In genomic region chr3:168100777-168101492, GRCh38 we compare ENCODE assay signal across 20 cellular contexts. TPM values are rescaled to one million over a fixed set of nuclear protein-coding genes. Genes with fewer than 3 reads are reported as not detected.
DNase-seq lines count a peak whose midpoint lies in the region; ATAC-seq and TF ChIP-seq lines count a peak whose summit lies in the region.
"Had no signal": no experiment of that assay in that cellular context is flagged by ENCODE, and none has a peak within 500 bp of the region (broad histone marks: within the 10 kb centered on the region; RNA-seq: fewer than 3 reads in every experiment).

No MANE protein-coding gene starts in this region.

- H3K9me3 Mint-ChIP-seq in GM23338 = no peaks in the 10 kb centered on the region
- H3K9me3 Mint-ChIP-seq: H9 had no signal

- no peaks in the 10 kb centered on the region for H3K36me3 ChIP-seq in GM23338 (ENCODE audit: insufficient read depth)
- H3K36me3 ChIP-seq in stomach = no peaks in the 10 kb centered on the region
- H3K36me3 ChIP-seq: MG63 had no signal

- no peak overlapping the region for H3K4me3 Mint-ChIP-seq in GM23338
- H3K4me3 Mint-ChIP-seq: CD4-positive, alpha-beta T cell; H9 had no signal

- H3K27ac ChIP-seq in GM23338 (ENCODE audit: low read depth) (no peak overlapping the region), stomach (no peak overlapping the region)

- H4K20me1 ChIP-seq in GM23338 (replicated peaks; ENCODE audit: insufficient read depth) = no peaks in the 10 kb centered on the region

- H3K36me3 Mint-ChIP-seq in GM23338 (ENCODE audit: low read depth) = no peaks in the 10 kb centered on the region

- H3K27me3 ChIP-seq in GM23338 (ENCODE audit: insufficient read depth) = no peaks in the 10 kb centered on the region
- H3K27me3 ChIP-seq in stomach = no peaks in the 10 kb centered on the region
- H3K27me3 ChIP-seq: MG63 had no signal

- no peaks in the 10 kb centered on the region for H3K9me2 ChIP-seq in GM23338 (ENCODE audit: insufficient read depth)

- H3K4me2 ChIP-seq in GM23338 = no peak overlapping the region

- peaks cover 2% of the 10 kb centered on the region for H3K27me3 Mint-ChIP-seq in GM23338 (ENCODE audit: insufficient read depth, low read depth, poor library complexity)

- WGBS in stomach, 5 donors = 75 to 91% (median 85%) methylated on average over 3 of the region's 3 CpGs

- no peak for ATAC-seq in GM23338

- intact Hi-C loops in stomach (cut with DNase I; ENCODE audit: low total_unique reads) = loop anchor here (10.0 kb wide), 1 partner anchor 54 kb away; no protein-coding TSS in a partner anchor

- H3K4me1 Mint-ChIP-seq in GM23338 = peaks cover 14% of the 10 kb centered on the region

- peak overlapping the region; percentile 23; the same call in 1 of the 2 replicates for H2AFZ ChIP-seq in GM23338

- no peaks in the 10 kb centered on the region for H3K79me2 ChIP-seq in GM23338 (replicated peaks; ENCODE audit: insufficient read depth)

- no peak for TF ChIP-seq EP300 in stomach (IDR thresholded peaks at IDR 0.05)

- no peak for TF ChIP-seq POLR2A in stomach (IDR thresholded peaks at IDR 0.05)

- no peaks in the 10 kb centered on the region for H3K9me3 ChIP-seq in stomach
- H3K9me3 ChIP-seq: MG63 had no signal

- H3K4me3 ChIP-seq in GM23338 = no peak overlapping the region
- no peak overlapping the region for H3K4me3 ChIP-seq in fibroblast of the aortic adventitia (ENCODE audit: low read depth, low read length)
- no peak overlapping the region for H3K4me3 ChIP-seq in stomach
- H3K4me3 ChIP-seq: MG63 had no signal

- TF ChIP-seq CTCF in GM23338 (conservative IDR thresholded peaks at IDR 0.05; ENCODE audit: low read depth in 2 of 2) = no peak
- TF ChIP-seq CTCF in fibroblast of the aortic adventitia (IDR thresholded peaks at IDR 0.05; ENCODE audit: insufficient read depth, low read length) = no peak
- TF ChIP-seq CTCF in stomach (IDR thresholded peaks at IDR 0.05) = no peak

- no peaks in the 10 kb centered on the region for H3F3A ChIP-seq in GM23338 (replicated peaks; ENCODE audit: low read depth)

- no peak overlapping the region for H3K27ac Mint-ChIP-seq in GM23338
- H3K27ac Mint-ChIP-seq: CD4-positive, alpha-beta T cell; H9 had no signal

- DNase-seq in AG08395 (ENCODE audit: low spot score) (peak; percentile 33), GM23338 (ENCODE audit: low spot score) (no peak), RKO (ENCODE audit: low spot score) (peak; percentile 39), fibroblast of the aortic adventitia (ENCODE audit: low read depth) (peak; percentile 44), stomach (no peak), HPDE6-E6E7 (ENCODE audit: extremely low spot score) (no peak), NOMO-1 (lab: John Stamatoyannopoulos, UW; ENCODE audit: unreplicated experiment in 2 of 2) (no peak)
- no peak for DNase-seq in activated CD8-positive, alpha-beta memory T cell treated with anti-CD3 and anti-CD28 coated beads, Interleukin-2, amount 50 U/mL, for 48 hours
- DNase-seq: Calu3; CD4-positive, alpha-beta T cell; DND-41; H9; KG1; MG63; NCI-H1105 treated with DMSO at 0.1 percent for 48 hours; NCI-H187; NCI-H446 treated with DMSO at 0.1 percent for 48 hours; NCI-H82; RPMI8226; SW 1271 had no signal

- H3K4me1 ChIP-seq in GM23338 (ENCODE audit: insufficient read depth) (peaks cover 21% of the 10 kb centered on the region), stomach (peaks cover 4 to 9% (median 7%) of the 10 kb centered on the region in 4 donors)

TF ChIP-seq in GM23338, 12 proteins besides CTCF, POLR2A, EP300 and RAD21:
- TF ChIP-seq POLR2AphosphoS5 (IDR thresholded peaks at IDR 0.05; ENCODE audit: low read depth) (no peak), ZNF114 (CRISPR knock-in tag; IDR thresholded peaks at IDR 0.05) (no peak), EZH2 (IDR thresholded peaks at IDR 0.05; ENCODE audit: low read depth, unreplicated experiment) (no peak), EZH2phosphoT487 (IDR thresholded peaks at IDR 0.05; ENCODE audit: unreplicated experiment) (no peak), NANOG (IDR thresholded peaks at IDR 0.05; ENCODE audit: borderline replicate concordance) (no peak), ETS1 (IDR thresholded peaks at IDR 0.05) (no peak), JUNB (IDR thresholded peaks at IDR 0.05; ENCODE audit: unreplicated experiment) (no peak)

RNA-seq across cellular contexts. Expression of gene GOLIM4, which starts 5.2 kb away (rescaled TPM):
- 34.4 and 40.5 TPM in 2 replicates for total RNA-seq in GM23338 (2014; rRNA removed; shearing (Covaris generic))
- polyA plus RNA-seq in GM23338 (2016; fragmentation: Nextera tagmentation; extraction: Ambion mirVana) (50.5 and 50.7 TPM in 2 replicates), stomach (10 to 100 TPM in 1 of 3 donors, 1 to 10 TPM in 2; 7.6 to 11.7 (median 9.0) TPM)
- total RNA-seq in fibroblast of the aortic adventitia (ENCODE audit: low replicate concordance) (50.0 and 76.9 TPM in 2 replicates), stomach (100 to 1,000 TPM in 1 of 5 donors, 10 to 100 TPM in 4; 23.7 to 102 (median 44.4) TPM)

Comparison
In these comparisons a context has a peak if more than half of its experiments do, and no peak if none do; other contexts are left out.
1. DNase-seq: peak in AG08395 (single experiment), RKO (single experiment) and fibroblast of the aortic adventitia (single experiment); none in GM23338 (single experiment), stomach (single experiment), HPDE6-E6E7 (single experiment), NOMO-1 (0 of 2) and activated CD8-positive, alpha-beta memory T cell treated with anti-CD3 and anti-CD28 coated beads, Interleukin-2, amount 50 U/mL, for 48 hours (single experiment).